9 cellular contexts compared by ENCODE assay signal in the genomic region with DNA sequence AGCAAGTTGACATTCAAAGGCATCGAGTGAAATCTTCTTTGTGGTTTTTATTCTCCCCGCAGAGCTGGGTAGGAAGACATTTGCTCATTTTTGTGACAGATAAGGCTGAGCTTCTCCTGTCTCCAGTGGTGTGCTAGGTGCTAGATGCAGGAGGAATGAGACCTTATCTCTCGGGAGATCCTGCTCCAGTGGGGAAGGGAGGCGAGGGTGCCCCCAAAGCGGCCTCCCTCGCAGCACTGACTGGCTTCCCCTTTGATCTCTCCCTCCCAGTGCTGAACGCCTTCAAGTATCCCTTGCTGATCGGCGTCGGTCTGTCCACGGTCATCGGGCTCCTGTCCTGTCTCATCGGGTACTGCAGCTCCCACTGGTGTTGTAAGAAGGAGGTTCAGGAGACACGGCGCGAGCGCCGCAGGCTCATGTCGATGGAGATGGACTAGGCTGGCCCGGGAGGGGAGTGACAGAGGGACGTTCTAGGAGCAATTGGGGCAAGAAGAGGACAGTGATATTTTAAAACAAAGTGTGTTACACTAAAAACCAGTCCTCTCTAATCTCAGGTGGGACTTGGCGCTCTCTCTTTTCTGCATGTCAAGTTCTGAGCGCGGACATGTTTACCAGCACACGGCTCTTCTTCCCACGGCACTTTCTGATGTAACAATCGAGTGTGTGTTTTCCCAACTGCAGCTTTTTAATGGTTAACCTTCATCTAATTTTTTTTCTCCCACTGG. TPM values are rescaled to one million over a fixed set of nuclear protein-coding genes. Genes with fewer than 3 reads are reported as not detected.
DNase-seq lines count a peak whose midpoint lies in the region; ATAC-seq and TF ChIP-seq lines count a peak whose summit lies in the region.
"Had no signal": no experiment of that assay in that cellular context is flagged by ENCODE, and none has a peak within 500 bp of the region (broad histone marks: within the 10 kb centered on the region; RNA-seq: fewer than 3 reads in every experiment).

No MANE protein-coding gene starts in this region.

- POLR2A ChIA-PET in naive thymus-derived CD8-positive, alpha-beta T cell (lab: Charles Lee), result interaction anchor here (0.7 to 3.0 kb wide), 11 partner anchors 9 to 249 kb away, joined by 3 to 16 read pairs (median 11); a partner anchor contains a TSS

- peak overlapping the region in 4 of 10 donors; percentile 3 to 85 (median 18) for H3K27ac ChIP-seq in heart right ventricle
- H3K27ac ChIP-seq: 22Rv1 had no signal

- peaks cover 0 to 30% (median 0%) of the 10 kb centered on the region in 9 donors for H3K36me3 ChIP-seq in heart right ventricle

- peaks cover 0 to 72% (median 56%) of the 10 kb centered on the region in 9 donors for H3K4me1 ChIP-seq in heart right ventricle

- H3K4me1 Mint-ChIP-seq in naive thymus-derived CD8-positive, alpha-beta T cell, result peaks cover 28 to 75% (median 57%) of the 10 kb centered on the region in 4 donors

- no peak for TF ChIP-seq CTCF in heart right ventricle (IDR thresholded peaks at IDR 0.05)

- DNase-seq in Right ventricle myocardium inferior (ENCODE audit: missing footprints) (peak; percentile 75), heart right ventricle (no peak), NCI-H2029 (lab: John Stamatoyannopoulos, UW) (no peak), hypothalamus (lab: John Stamatoyannopoulos, UW) (no peak)
- peak; percentile 14 to 24 for DNase-seq in activated T-helper 1 cell treated with anti-CD3 and anti-CD28 coated beads, Interleukin-2, amount 50 U/mL, for 16 hours (ENCODE audit: low read depth in 1 of 2, low spot score in 1 of 2)
- DNase-seq in naive thymus-derived CD8-positive, alpha-beta T cell, result peak in 6 of 10 donors; percentile 12 to 56 (median 44)

- intact Hi-C loops in Right ventricle myocardium inferior (cut with DNase I), result no loop called here
- intact Hi-C loops in heart right ventricle (cut with DNase I), result loop anchor here in 5 of 10 donors (5.0 to 10.0 kb wide), 3 partner anchors 58 to 74 kb away; no protein-coding TSS in a partner anchor

- H3K27ac Mint-ChIP-seq in naive thymus-derived CD8-positive, alpha-beta T cell, result peak overlapping the region; percentile 93 to 99 (median 98)

- peak overlapping the region; percentile 79 to 89 (median 83) for H3K4me3 Mint-ChIP-seq in naive thymus-derived CD8-positive, alpha-beta T cell

- 88% methylated on average over 27 of the region's 27 CpGs for WGBS in heart right ventricle, 2 donors

- H3K36me3 Mint-ChIP-seq in naive thymus-derived CD8-positive, alpha-beta T cell, result no peaks in the 10 kb centered on the region

- ATAC-seq in Right ventricle myocardium inferior, result no peak
- ATAC-seq in heart right ventricle, result no peak
- ATAC-seq in naive thymus-derived CD8-positive, alpha-beta T cell, result peak; percentile 47 to 56
- ATAC-seq in GM21360 (IDR thresholded peaks at IDR 0.05; ENCODE audit: unreplicated experiment), result no peak
- ATAC-seq in GM19452 (IDR thresholded peaks at IDR 0.05; ENCODE audit: unreplicated experiment), result no peak

- no peaks in the 10 kb centered on the region for H3K9me3 Mint-ChIP-seq in naive thymus-derived CD8-positive, alpha-beta T cell

- no peaks in the 10 kb centered on the region for H3K9me3 ChIP-seq in heart right ventricle

- no peaks in the 10 kb centered on the region for H3K27me3 Mint-ChIP-seq in naive thymus-derived CD8-positive, alpha-beta T cell

- peak overlapping the region in 1 of 10 donors; percentile 8 for H3K4me3 ChIP-seq in heart right ventricle

- H3K27me3 ChIP-seq in heart right ventricle, result no peaks in the 10 kb centered on the region

RNA-seq across cellular contexts. Expression of a gene that starts 14.9 kb away (rescaled TPM):
- total RNA-seq in Right ventricle myocardium inferior (0.38 TPM), heart right ventricle (1 to 10 TPM in 6 of 10 donors, under 1 TPM in 4; 0.30 to 2.3 (median 1.1) TPM)
- 1 to 10 TPM in 1 of 2 donors, under 1 TPM in 1; 0.90 to 2.0 TPM for polyA plus RNA-seq in heart right ventricle
- total RNA-seq in naive thymus-derived CD8-positive, alpha-beta T cell, result not detected
- 10 to 100 TPM; 28.4 to 39.2 (median 37.0) TPM for polyA plus RNA-seq in naive thymus-derived CD8-positive, alpha-beta T cell

Comparison
In these comparisons a context has a peak if more than half of its experiments do, and no peak if none do; other contexts are left out.
1. DNase-seq: peak in Right ventricle myocardium inferior (single experiment), activated T-helper 1 cell treated with anti-CD3 and anti-CD28 coated beads, Interleukin-2, amount 50 U/mL, for 16 hours (2 of 2) and naive thymus-derived CD8-positive, alpha-beta T cell (6 of 10); none in heart right ventricle (0 of 2), NCI-H2029 (single experiment) and hypothalamus (0 of 51).
2. ATAC-seq: peak in naive thymus-derived CD8-positive, alpha-beta T cell (2 of 2); none in Right ventricle myocardium inferior (single experiment), heart right ventricle (0 of 8), GM21360 (single experiment) and GM19452 (single experiment).